In genomic region chr4:10656988-10657387, GRCh38 we compare ENCODE assay signal across 14 cellular contexts. TPM values are rescaled to one million over a fixed set of nuclear protein-coding genes. Genes with fewer than 3 reads are reported as not detected.
DNase-seq lines count a peak whose midpoint lies in the region; ATAC-seq and TF ChIP-seq lines count a peak whose summit lies in the region.
"Had no signal": no experiment of that assay in that cellular context is flagged by ENCODE, and none has a peak within 500 bp of the region (broad histone marks: within the 10 kb centered on the region; RNA-seq: fewer than 3 reads in every experiment).

No MANE protein-coding gene starts in this region.

- peaks cover 0 to 1% of the 10 kb centered on the region in 2 donors for H3K27me3 Mint-ChIP-seq in CD4-positive, alpha-beta memory T cell
- H3K27me3 Mint-ChIP-seq in activated naive CD8-positive, alpha-beta T cell treated with anti-CD3 and anti-CD28 coated beads, Interleukin-2, amount 50 U/mL, for 24 hours: no peaks in the 10 kb centered on the region

- no peaks in the 10 kb centered on the region for H3K9me3 ChIP-seq in CD4-positive, alpha-beta memory T cell (ENCODE audit: control insufficient read depth in 1 of 2, low read length in 2 of 2)
- H3K9me3 ChIP-seq in heart right ventricle: no peaks in the 10 kb centered on the region
- H3K9me3 ChIP-seq: BLaER1 had no signal

- peak overlapping the region in 5 of 7 donors; percentile 1 to 37 (median 25) for H3K27ac Mint-ChIP-seq in CD4-positive, alpha-beta memory T cell
- no peak overlapping the region for H3K27ac Mint-ChIP-seq in activated naive CD8-positive, alpha-beta T cell treated with anti-CD3 and anti-CD28 coated beads, Interleukin-2, amount 50 U/mL, for 24 hours

- peak overlapping the region in 4 of 8 donors; percentile 11 to 57 (median 41) for H3K4me3 Mint-ChIP-seq in CD4-positive, alpha-beta memory T cell
- H3K4me3 Mint-ChIP-seq in activated naive CD8-positive, alpha-beta T cell treated with anti-CD3 and anti-CD28 coated beads, Interleukin-2, amount 50 U/mL, for 24 hours: peak overlapping the region; percentile 14

- no peak for DNase-seq in CD4-positive, alpha-beta memory T cell
- DNase-seq in HT-29 (ENCODE audit: low spot score) (peak; percentile 81), kidney tubule cell (ENCODE audit: low spot score) (peak; percentile 40), MV-4-11 (lab: John Stamatoyannopoulos, UW) (no peak), HuH-7.5 (ENCODE audit: low spot score) (no peak), heart right ventricle (no peak)
- no peak for DNase-seq in activated naive CD8-positive, alpha-beta T cell treated with anti-CD3 and anti-CD28 coated beads, Interleukin-2, amount 50 U/mL, for 24 hours
- DNase-seq: anterior cingulate cortex; GF-D8; NCI-H2171 treated with DMSO at 0.1 percent for 48 hours; stimulated activated CD4-positive, alpha-beta T cell treated with anti-CD3 and anti-CD28 coated beads, Interleukin-4, amount 100 ng/mL, for 1 hour; stimulated activated naive CD8-positive, alpha-beta T cell treated with anti-CD3 and anti-CD28 coated beads, Interleukin-15, Interleukin-2, amounts not matched to agents 100 U/mL and 50 U/mL, for 24 hours had no signal

- no peak overlapping the region for H3K27ac ChIP-seq in CD4-positive, alpha-beta memory T cell (ENCODE audit: low read depth, low read length)
- H3K27ac ChIP-seq in heart right ventricle: no peak overlapping the region
- H3K27ac ChIP-seq: BLaER1 had no signal

- H3K4me1 Mint-ChIP-seq in CD4-positive, alpha-beta memory T cell: peaks cover 12 to 15% (median 12%) of the 10 kb centered on the region in 4 donors
- peaks cover 26% of the 10 kb centered on the region for H3K4me1 Mint-ChIP-seq in activated naive CD8-positive, alpha-beta T cell treated with anti-CD3 and anti-CD28 coated beads, Interleukin-2, amount 50 U/mL, for 24 hours

- no peaks in the 10 kb centered on the region for H3K27me3 ChIP-seq in CD4-positive, alpha-beta memory T cell (ENCODE audit: insufficient read depth, low read length)
- peaks cover 0 to 5% (median 0%) of the 10 kb centered on the region in 7 donors for H3K27me3 ChIP-seq in heart right ventricle
- H3K27me3 ChIP-seq: BLaER1 had no signal

- 50 to 58% methylated on average over 2 of the region's 2 CpGs for WGBS in heart right ventricle, 2 donors

- no peaks in the 10 kb centered on the region for H3K36me3 Mint-ChIP-seq in CD4-positive, alpha-beta memory T cell
- no peaks in the 10 kb centered on the region for H3K36me3 Mint-ChIP-seq in activated naive CD8-positive, alpha-beta T cell treated with anti-CD3 and anti-CD28 coated beads, Interleukin-2, amount 50 U/mL, for 24 hours (ENCODE audit: low read depth)

- H3K4me3 ChIP-seq in CD4-positive, alpha-beta memory T cell (ENCODE audit: low read length in 2 of 2): no peak overlapping the region
- no peak overlapping the region for H3K4me3 ChIP-seq in heart right ventricle
- H3K4me3 ChIP-seq: BLaER1 had no signal

- H3K9me3 Mint-ChIP-seq in CD4-positive, alpha-beta memory T cell: peaks cover 0 to 3% (median 0%) of the 10 kb centered on the region in 8 donors
- H3K9me3 Mint-ChIP-seq in activated naive CD8-positive, alpha-beta T cell treated with anti-CD3 and anti-CD28 coated beads, Interleukin-2, amount 50 U/mL, for 24 hours: no peaks in the 10 kb centered on the region

- TF ChIP-seq CTCF in heart right ventricle (IDR thresholded peaks at IDR 0.05): no peak

- POLR2A ChIA-PET in CD4-positive, alpha-beta memory T cell (lab: Charles Lee; ENCODE audit: partially characterized antibody): no interaction called here

- intact Hi-C loops in CD4-positive, alpha-beta memory T cell (cut with micrococcal nuclease): no loop called here
- intact Hi-C loops in heart right ventricle (cut with DNase I): no loop called here

- H3K4me1 ChIP-seq in CD4-positive, alpha-beta memory T cell (ENCODE audit: insufficient read depth, low read length): peaks cover 7% of the 10 kb centered on the region
- H3K4me1 ChIP-seq in heart right ventricle: no peaks in the 10 kb centered on the region
- H3K4me1 ChIP-seq: BLaER1 had no signal

- CTCF ChIA-PET in CD4-positive, alpha-beta memory T cell (lab: Charles Lee; ENCODE audit: partially characterized antibody): no interaction called here

- no peak for ATAC-seq in activated naive CD8-positive, alpha-beta T cell treated with anti-CD3 and anti-CD28 coated beads, Interleukin-2, amount 50 U/mL, for 24 hours
- ATAC-seq in heart right ventricle (no peak), GM21447 (IDR thresholded peaks at IDR 0.05; ENCODE audit: unreplicated experiment) (no peak)
- ATAC-seq: stimulated activated naive CD8-positive, alpha-beta T cell treated with anti-CD3 and anti-CD28 coated beads, Interleukin-15, Interleukin-2, amounts not matched to agents 100 U/mL and 50 U/mL, for 24 hours had no signal

- H3K36me3 ChIP-seq in CD4-positive, alpha-beta memory T cell (ENCODE audit: insufficient read depth, low read length): no peaks in the 10 kb centered on the region
- H3K36me3 ChIP-seq in heart right ventricle: no peaks in the 10 kb centered on the region
- H3K36me3 ChIP-seq: BLaER1 had no signal

RNA-seq across cellular contexts. Expression of gene CLNK, which starts 27.6 kb away (rescaled TPM):
- total RNA-seq in CD4-positive, alpha-beta memory T cell: under 1 TPM; 0.11 to 0.29 TPM
- not detected for polyA plus RNA-seq in CD4-positive, alpha-beta memory T cell
- total RNA-seq in HT-29 (2014; rRNA removed; shearing (Covaris generic)): not detected in 2 replicates
- under 1 TPM in 2 of 10 donors, not detected in 8; 0.15 to 0.62 TPM for total RNA-seq in heart right ventricle
- not detected for polyA plus RNA-seq in heart right ventricle

Comparison
In these comparisons a context has a peak if more than half of its experiments do, and no peak if none do; other contexts are left out.
1. DNase-seq: peak in HT-29 (single experiment) and kidney tubule cell (single experiment); none in CD4-positive, alpha-beta memory T cell (0 of 5), activated naive CD8-positive, alpha-beta T cell treated with anti-CD3 and anti-CD28 coated beads, Interleukin-2, amount 50 U/mL, for 24 hours (single experiment), MV-4-11 (single experiment), HuH-7.5 (single experiment) and heart right ventricle (0 of 2).